Comparison of ENCODE assay signal across 1 cellular context in genomic region chr1:967466-968343, GRCh38.
TF ChIP-seq lines count a peak whose summit lies in the region.

No MANE protein-coding gene starts in this region.

TF ChIP-seq in HCT116, 20 proteins besides CTCF, POLR2A, EP300 and RAD21 (continued from another document):
- TF ChIP-seq ZBTB33 (IDR thresholded peaks at IDR 0.05; ENCODE audit: extremely low read depth, insufficient replicate concordance, low read length) (no peak), REST (IDR thresholded peaks at IDR 0.05; ENCODE audit: low read depth) (no peak), TCF7L2 (IDR thresholded peaks at IDR 0.05; ENCODE audit: borderline replicate concordance, extremely low read depth, insufficient read depth, insufficient read length) (no peak), ATF3 (IDR thresholded peaks at IDR 0.05) (no peak), ZFX (IDR thresholded peaks at IDR 0.05) (no peak)
